In genomic region chr21:14956826-14957225, GRCh38 we compare ENCODE assay signal across 18 cellular contexts.
DNase-seq lines count a peak whose midpoint lies in the region; TF ChIP-seq lines count a peak whose summit lies in the region.
"Had no signal": no experiment of that assay in that cellular context is flagged by ENCODE, and none has a peak within 500 bp of the region (broad histone marks: within the 10 kb centered on the region; RNA-seq: fewer than 3 reads in every experiment).

No MANE protein-coding gene starts in this region.

- peaks cover 23% of the 10 kb centered on the region for H3K4me1 Mint-ChIP-seq in nephron

- TF ChIP-seq CTCF in C4-2B (conservative IDR thresholded peaks at IDR 0.05) (no peak), nephron (IDR thresholded peaks at IDR 0.05; ENCODE audit: unreplicated experiment in 3 of 3) (no peak), BE2C (IDR thresholded peaks at IDR 0.05; ENCODE audit: low read depth, low read length) (no peak)

- H3K27me3 Mint-ChIP-seq in nephron (ENCODE audit: low read depth): no peaks in the 10 kb centered on the region

- H3K27me3 ChIP-seq in BE2C: no peaks in the 10 kb centered on the region
- H3K27me3 ChIP-seq: ascending aorta, BLaER1, dorsolateral prefrontal cortex, left lung, stomach had no signal

- DNase-seq in NCI-H226: peak; percentile 84
- DNase-seq in dermis blood vessel endothelial cell: peak; percentile 18
- DNase-seq in GM19238 (ENCODE audit: insufficient read length, low spot score): no peak
- no peak for DNase-seq in DMS53 treated with DMSO at 0.1 percent for 48 hours (lab: John Stamatoyannopoulos, UW; ENCODE audit: unreplicated experiment)
- no peak for DNase-seq in KG1 (lab: John Stamatoyannopoulos, UW)
- DNase-seq in BE2C: no peak
- DNase-seq: dorsolateral prefrontal cortex, left lung, NCI-H2029 treated with DMSO at 0.1 percent for 48 hours, NCI-H524 treated with DMSO at 0.1 percent for 48 hours, stomach had no signal

- H3K9me3 ChIP-seq in BE2C: no peaks in the 10 kb centered on the region
- H3K9me3 ChIP-seq: ascending aorta, BLaER1, left lung, prostate gland, stomach had no signal

- peak overlapping the region; percentile 61; the same call in 1 of the 2 replicates for H3K27ac ChIP-seq in C4-2B
- H3K27ac ChIP-seq: ascending aorta, BLaER1, dorsolateral prefrontal cortex, left lung, prostate gland, stomach had no signal

- no peaks in the 10 kb centered on the region for H3K36me3 Mint-ChIP-seq in nephron (ENCODE audit: low read depth)

- H3K4me3 Mint-ChIP-seq in nephron: no peak overlapping the region
- H3K4me3 Mint-ChIP-seq: GM23338 had no signal

- peak overlapping the region; percentile 15 to 56 (median 28) for H3K27ac Mint-ChIP-seq in nephron
- H3K27ac Mint-ChIP-seq: activated T-helper 2 cell treated with anti-CD3 and anti-CD28 coated beads, Interferon-gamma antibody, Interleukin-2, Interleukin-4, amounts not matched to agents 10 μg/mL and 5 μg/mL and 100 μg/mL, durations not matched to agents 14 hours and 24 hours and 36 hours; GM23338 had no signal

- H3K4me1 ChIP-seq in BE2C: no peaks in the 10 kb centered on the region
- H3K4me1 ChIP-seq: ascending aorta, BLaER1, left lung, prostate gland had no signal

- H3K4me3 ChIP-seq in BE2C (ENCODE audit: low read depth, low read length): no peak overlapping the region
- H3K4me3 ChIP-seq: ascending aorta, BLaER1, dorsolateral prefrontal cortex, GM23338, left lung, prostate gland, stomach had no signal

- H3K9me3 Mint-ChIP-seq in nephron: no peaks in the 10 kb centered on the region
- H3K9me3 Mint-ChIP-seq: activated T-helper 2 cell treated with anti-CD3 and anti-CD28 coated beads, Interferon-gamma antibody, Interleukin-2, Interleukin-4, amounts not matched to agents 10 μg/mL and 5 μg/mL and 100 μg/mL, durations not matched to agents 14 hours and 24 hours and 36 hours; GM23338 had no signal

- H3K36me3 ChIP-seq in BE2C: no peaks in the 10 kb centered on the region
- H3K36me3 ChIP-seq: ascending aorta, BLaER1, left lung, prostate gland, stomach had no signal

Comparison
In these comparisons a context has a peak if more than half of its experiments do, and no peak if none do; other contexts are left out.
1. DNase-seq: peak in NCI-H226 (single experiment) and dermis blood vessel endothelial cell (single experiment); none in GM19238 (single experiment), DMS53 treated with DMSO at 0.1 percent for 48 hours (single experiment), KG1 (single experiment) and BE2C (single experiment).